ENCODE assay signal across 9 cellular contexts in the genomic region with DNA sequence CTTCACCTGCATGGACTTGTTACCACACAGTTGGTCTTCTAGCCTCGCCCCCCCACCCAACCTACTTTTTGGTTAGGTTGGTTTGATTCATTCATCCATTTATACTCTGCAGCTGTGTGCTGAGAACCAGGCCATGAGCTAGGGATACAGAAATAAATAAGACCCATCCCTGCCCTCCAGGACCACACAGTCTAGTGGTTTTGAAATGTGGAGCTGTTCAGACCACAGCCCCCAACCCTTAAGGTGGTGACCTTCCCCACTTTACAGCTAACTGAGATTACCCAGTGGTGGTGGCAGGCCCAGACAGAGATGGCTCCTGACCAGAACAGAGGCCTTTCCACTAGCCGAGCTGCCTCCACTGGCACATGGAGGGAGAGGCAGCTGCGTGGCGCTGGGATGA. TPM values are rescaled to one million over a fixed set of nuclear protein-coding genes. Genes with fewer than 3 reads are reported as not detected.
"Had no signal": no experiment of that assay in that cellular context is flagged by ENCODE, and none has a peak within 500 bp of the region (broad histone marks: within the 10 kb centered on the region; RNA-seq: fewer than 3 reads in every experiment).

No MANE protein-coding gene starts in this region.

- H2AFZ ChIP-seq: GM23248, GM23338 had no signal

- DNase-seq: GM23248, GOT3, H7, H9, HCEC 1CT, HFFc6 had no signal

- H3K4me3 ChIP-seq: GM23248, GM23338, HAP-1 had no signal

- H3K4me1 ChIP-seq: HAP-1 had no signal

- H3K9ac ChIP-seq: GM23248 had no signal

- H3K27ac ChIP-seq: GM23248 had no signal

- FAIRE-seq: H54 had no signal

- H3K36me3 ChIP-seq: HAP-1 had no signal

- H3K9me3 ChIP-seq: HAP-1 had no signal

- H3K4me2 ChIP-seq: GM23338 had no signal

RNA-seq across cellular contexts. Expression of a gene that starts 37.0 kb away (rescaled TPM):
- total RNA-seq: HFFc6 had no signal
- polyA plus RNA-seq: GM23248 had no signal
